ENCODE assay signal across 9 cellular contexts in genomic region chr3:169659858-169660614, GRCh38. TPM values are rescaled to one million over a fixed set of nuclear protein-coding genes. Genes with fewer than 3 reads are reported as not detected.
DNase-seq lines count a peak whose midpoint lies in the region; ATAC-seq, FAIRE-seq and TF ChIP-seq lines count a peak whose summit lies in the region.
"Had no signal": no experiment of that assay in that cellular context is flagged by ENCODE, and none has a peak within 500 bp of the region (broad histone marks: within the 10 kb centered on the region; RNA-seq: fewer than 3 reads in every experiment).

No MANE protein-coding gene starts in this region.

- TF ChIP-seq CTCF in GM12878 (IDR thresholded peaks at IDR 0.05 in 2 of 3, conservative IDR thresholded peaks at IDR 0.05 in 1 of 3; ENCODE audit: control insufficient read depth in 2 of 3, extremely low read depth in 1 of 3, insufficient read depth in 1 of 3, low read depth in 3 of 3, low read length in 3 of 3) = no peak
- TF ChIP-seq CTCF in spleen (IDR thresholded peaks at IDR 0.05 in 8 of 11, conservative IDR thresholded peaks at IDR 0.05 in 3 of 11) = no peak
- no peak for TF ChIP-seq CTCF in MM.1S (IDR thresholded peaks at IDR 0.05; ENCODE audit: low read length)

- no peak for TF ChIP-seq RAD21 in GM12878 (IDR thresholded peaks at IDR 0.05; ENCODE audit: insufficient read depth, low read depth, low read length)

- 44% methylated on average over 23 of the region's 23 CpGs for whole genome bisulfite sequencing in GM12878 (ENCODE audit: insufficient coverage, insufficient replicate concordance, low lambda C conversion rate, missing lambda C conversion rate)
- WGBS in spleen, 5 donors = 14 to 20% (median 17%) methylated on average over 21 to 23 of the region's 23 CpGs

- peaks cover 0 to 2% (median 0%) of the 10 kb centered on the region in 6 donors for H3K9me3 Mint-ChIP-seq in immature natural killer cell

- FAIRE-seq in GM12878 (lab: Jason Lieb, UNC) = no peak

- H2AFZ ChIP-seq in GM12878 (ENCODE audit: control insufficient read depth, low read depth, low read length) = no peak overlapping the region
- no peak overlapping the region for H2AFZ ChIP-seq in MM.1S (ENCODE audit: low read length)

- peaks cover 41 to 52% (median 42%) of the 10 kb centered on the region in 3 donors for H3K27me3 Mint-ChIP-seq in immature natural killer cell (ENCODE audit: low read depth in 3 of 3)

- peaks cover 0 to 3% (median 3%) of the 10 kb centered on the region in 3 donors for H3K36me3 Mint-ChIP-seq in immature natural killer cell

- H3K4me1 ChIP-seq in HUES48 (ENCODE audit: control insufficient read depth, insufficient read depth, low read length) (peaks cover 65% of the 10 kb centered on the region), GM12878 (ENCODE audit: control insufficient read depth, insufficient read depth, low read length) (peaks cover 5% of the 10 kb centered on the region; the same call in 1 of the 2 replicates), spleen (peaks cover 29 to 68% (median 51%) of the 10 kb centered on the region in 6 donors), MM.1S (ENCODE audit: low read length) (no peaks in the 10 kb centered on the region)

- no peak for TF ChIP-seq POLR2A in GM12878 (IDR thresholded peaks at IDR 0.05; ENCODE audit: low read depth, low read length)
- TF ChIP-seq POLR2A in spleen (IDR thresholded peaks at IDR 0.05) = no peak

- peak overlapping the region; percentile 74 for H3K4me3 ChIP-seq in HUES48 (ENCODE audit: low read depth, low read length)
- H3K4me3 ChIP-seq in GM12878 = no peak overlapping the region
- peak overlapping the region in 3 of 8 donors; percentile 59 to 81 (median 60) for H3K4me3 ChIP-seq in spleen
- no peak overlapping the region for H3K4me3 ChIP-seq in MM.1S (ENCODE audit: low read length)

- DNase-seq in GM12878 (ENCODE audit: low read depth, low spot score) = no peak
- no peak for DNase-seq in immature natural killer cell
- DNase-seq in spleen = no peak
- DNase-seq in MM.1S = no peak
- DNase-seq in SIG-M5 treated with dmso at 0.1 percent for 504 hours (lab: John Stamatoyannopoulos, UW; ENCODE audit: unreplicated experiment) = no peak
- DNase-seq: activated effector memory CD4-positive, alpha-beta T cell treated with Interleukin-2 at 50 U/mL for 16 hours; NCI-H526 had no signal

- H4K20me1 ChIP-seq in GM12878 (ENCODE audit: control insufficient read depth, insufficient read depth) (no peaks in the 10 kb centered on the region), MM.1S (ENCODE audit: insufficient read depth, low read length) (no peaks in the 10 kb centered on the region)

- H3K27ac ChIP-seq in HUES48 (ENCODE audit: low read depth, low read length) (no peak overlapping the region), GM12878 (ENCODE audit: control insufficient read depth, insufficient read depth) (no peak overlapping the region), spleen (peak overlapping the region in 7 of 8 donors; percentile 16 to 87 (median 84)), MM.1S (ENCODE audit: low read length) (no peak overlapping the region)

- no peak overlapping the region for H3K27ac Mint-ChIP-seq in immature natural killer cell

- in situ Hi-C loops in GM12878 (cut with MboI) = loop anchor here (10.0 kb wide), 1 partner anchor 515 kb away; no protein-coding TSS in a partner anchor

- RAD21 ChIA-PET in GM12878 (lab: Charles Lee; ENCODE audit: unreplicated experiment) = no interaction called here

- POLR2A ChIA-PET in GM12878 (lab: Charles Lee) = no interaction called here

- H3K9me2 ChIP-seq in MM.1S (replicated peaks; ENCODE audit: insufficient read depth, low read length) = no peaks in the 10 kb centered on the region

- ATAC-seq in GM12878 (no peak), HG03196 (IDR thresholded peaks at IDR 0.05; ENCODE audit: unreplicated experiment) (no peak)

- H3K79me2 ChIP-seq in GM12878 (ENCODE audit: control insufficient read depth, insufficient read depth, low read length) (no peaks in the 10 kb centered on the region), MM.1S (ENCODE audit: low read length) (no peaks in the 10 kb centered on the region)

- peaks cover 39 to 55% of the 10 kb centered on the region in 2 donors for H3K4me1 Mint-ChIP-seq in immature natural killer cell

- SMC1A ChIA-PET in GM12878 (lab: Charles Lee; ENCODE audit: uncharacterized antibody, unreplicated experiment) = no interaction called here

- H3K4me3 Mint-ChIP-seq in immature natural killer cell = peak overlapping the region; percentile 77 to 89 (median 87)

- H3K27me3 ChIP-seq in HUES48 (ENCODE audit: control insufficient read depth, insufficient read depth, low read length) (peaks cover 80% of the 10 kb centered on the region), GM12878 (replicated peaks in 1 of 2; ENCODE audit: control insufficient read depth in 2 of 2, insufficient read depth in 2 of 2, low read length in 1 of 2) (peaks cover 18 to 38% of the 10 kb centered on the region in 2 experiments), spleen (replicated peaks in 1 of 7) (peaks cover 19 to 99% (median 81%) of the 10 kb centered on the region in 7 donors), MM.1S (replicated peaks; ENCODE audit: insufficient read depth, low read length) (peaks cover 34% of the 10 kb centered on the region)

- intact Hi-C loops in GM12878 (cut with micrococcal nuclease; ENCODE audit: unreplicated experiment) (loop anchor here (10.0 kb wide), 1 partner anchor 175 kb away; no protein-coding TSS in a partner anchor), spleen (cut with DNase I; ENCODE audit: low total_unique reads) (loop anchor here (10.0 kb wide), 1 partner anchor 515 kb away; no protein-coding TSS in a partner anchor)

- H3K9ac ChIP-seq in HUES48 (ENCODE audit: low read depth, low read length) = no peak overlapping the region
- H3K9ac ChIP-seq in GM12878 (ENCODE audit: control insufficient read depth, insufficient read depth, low read length) = no peak overlapping the region
- no peak overlapping the region for H3K9ac ChIP-seq in MM.1S (ENCODE audit: low read length)

- H3K36me3 ChIP-seq in HUES48 (ENCODE audit: control insufficient read depth, insufficient read depth, low read length) (no peaks in the 10 kb centered on the region), GM12878 (ENCODE audit: control insufficient read depth in 2 of 2, insufficient read depth in 2 of 2, low read length in 1 of 2) (no peaks in the 10 kb centered on the region), spleen (no peaks in the 10 kb centered on the region), MM.1S (replicated peaks; ENCODE audit: insufficient read depth, low read length) (no peaks in the 10 kb centered on the region)

- H3K9me3 ChIP-seq in HUES48 (ENCODE audit: control insufficient read depth, insufficient read depth, low read length) = no peaks in the 10 kb centered on the region
- H3K9me3 ChIP-seq in GM12878 (replicated peaks; ENCODE audit: control insufficient read depth, insufficient read depth, low read length) = no peaks in the 10 kb centered on the region
- no peaks in the 10 kb centered on the region for H3K9me3 ChIP-seq in spleen
- H3K9me3 ChIP-seq in MM.1S (replicated peaks; ENCODE audit: insufficient read depth, low read length) = no peaks in the 10 kb centered on the region

- no peak overlapping the region for H3K4me2 ChIP-seq in GM12878 (ENCODE audit: control insufficient read depth, insufficient read depth)
- H3K4me2 ChIP-seq in MM.1S (ENCODE audit: low read depth, low read length) = no peak overlapping the region

- no TSS peak for BruUV-seq in GM12878 (replicated peaks; lab: Mats Ljungman, UMichigan)

- H3F3A ChIP-seq in MM.1S (ENCODE audit: insufficient read depth, low read length) = 0 out of 2 replicates have a peak, but pooled peaks cover 7% of the 10 kb centered on the region

- no peak for TF ChIP-seq EP300 in GM12878 (IDR thresholded peaks at IDR 0.05; ENCODE audit: borderline replicate concordance in 1 of 2, control insufficient read depth in 1 of 2, low read depth in 2 of 2, low read length in 2 of 2)

- CTCF ChIA-PET in GM12878 (lab: Yijun Ruan, JAX) = interaction anchor here (0.6 kb wide), 1 partner anchor 72 kb away, joined by 4 read pairs; no protein-coding TSS in a partner anchor

TF ChIP-seq in GM12878, 131 proteins besides CTCF, POLR2A, EP300 and RAD21:
- no peak for TF ChIP-seq EZH2 (IDR thresholded peaks at IDR 0.05; ENCODE audit: borderline replicate concordance, control insufficient read depth, low read depth, low read length)
- TF ChIP-seq BMI1 (IDR thresholded peaks at IDR 0.05; ENCODE audit: borderline replicate concordance) = peak; percentile 65
- TF ChIP-seq SUZ12 (IDR thresholded peaks at IDR 0.05; ENCODE audit: unreplicated experiment) = peak; percentile 34
- TF ChIP-seq SMAD5 (IDR thresholded peaks at IDR 0.05; ENCODE audit: low read depth) = no peak
- no peak for TF ChIP-seq SMARCA5 (IDR thresholded peaks at IDR 0.05)

RNA-seq across cellular contexts. Expression of gene MECOM, which starts 3.5 kb away (rescaled TPM):
- total RNA-seq in GM12878 (2013; cell fraction: nucleolus; rRNA removed) = not detected in 2 replicates
- not detected in 2 replicates for total RNA-seq in GM12878 (2014; rRNA removed)
- total RNA-seq in GM12878 (2014; rRNA removed; fragmentation: Illumina TruSeq; extraction: Trizol) = not detected in 2 replicates
- 0.03 and 0.13 TPM in 2 replicates for total RNA-seq in GM12878 (2021)
- polyA plus RNA-seq in GM12878 (2011; ENCODE audit: low read depth) = not detected
- polyA plus RNA-seq in GM12878 (2011; rRNA removed) = not detected in 2 replicates
- not detected in 2 replicates for polyA plus RNA-seq in GM12878 (2011; cell fraction: cytosol; rRNA removed)
- not detected in 2 replicates for polyA plus RNA-seq in GM12878 (2011; cell fraction: nucleus; rRNA removed)
- not detected in 2 replicates for polyA plus RNA-seq in GM12878 (2012)
- polyA plus RNA-seq in GM12878 (2014; fragmentation: Illumina TruSeq; extraction: Trizol) = not detected in 2 replicates
- polyA plus RNA-seq in GM12878 (2014; fragmentation: Nextera tagmentation; extraction: Ambion mirVana) = not detected
- not detected in 2 replicates for polyA plus RNA-seq in GM12878 (2014; rRNA removed)
- not detected for polyA plus RNA-seq in GM12878 (2016; fragmentation: Nextera tagmentation; extraction: Ambion mirVana)
- polyA minus RNA-seq in GM12878 (2011; rRNA and poly(A)+ RNA removed) = not detected in 2 replicates
- polyA minus RNA-seq in GM12878 (2011; cell fraction: cytosol; rRNA and poly(A)+ RNA removed) = not detected in 2 replicates
- not detected in 2 replicates for polyA minus RNA-seq in GM12878 (2011; cell fraction: nucleus; rRNA and poly(A)+ RNA removed)
- polyA plus RNA-seq in immature natural killer cell = not detected
- 10 to 100 TPM; 12.9 to 27.6 (median 17.2) TPM for total RNA-seq in spleen
- polyA plus RNA-seq in spleen = 1 to 10 TPM; 1.8 to 4.9 (median 2.3) TPM

Comparison
In these comparisons a context has a peak if more than half of its experiments do, and no peak if none do; other contexts are left out.
1. H3K27ac ChIP-seq: peak in spleen (7 of 8); none in HUES48 (single experiment), GM12878 (single experiment) and MM.1S (single experiment).